ENCODE assay signal across 9 cellular contexts in genomic region chr19:16330811-16331690, GRCh38. TPM values are rescaled to one million over a fixed set of nuclear protein-coding genes. Genes with fewer than 3 reads are reported as not detected.
DNase-seq lines count a peak whose midpoint lies in the region; ATAC-seq lines count a peak whose summit lies in the region.
"Had no signal": no experiment of that assay in that cellular context is flagged by ENCODE, and none has a peak within 500 bp of the region (broad histone marks: within the 10 kb centered on the region; RNA-seq: fewer than 3 reads in every experiment).

No MANE protein-coding gene starts in this region.

- H3K4me1 Mint-ChIP-seq in activated T-cell treated with anti-CD3 and anti-CD28 coated beads, Interleukin-2, amount 50 U/mL, for 24 hours (ENCODE audit: low read depth), result peaks cover 65% of the 10 kb centered on the region
- H3K4me1 Mint-ChIP-seq in T-helper 17 cell, result peaks cover 36% of the 10 kb centered on the region

- no peak for ATAC-seq in T-helper 17 cell
- ATAC-seq in GM19395 (IDR thresholded peaks at IDR 0.05; ENCODE audit: unreplicated experiment), result no peak

- H3K9me3 Mint-ChIP-seq in activated T-cell treated with anti-CD3 and anti-CD28 coated beads, Interleukin-2, amount 50 U/mL, for 24 hours, result no peaks in the 10 kb centered on the region
- H3K9me3 Mint-ChIP-seq: neural progenitor cell had no signal

- DNase-seq in activated T-cell treated with anti-CD3 and anti-CD28 coated beads, Interleukin-2, amount 50 U/mL, for 24 hours, result no peak
- no peak for DNase-seq in activated T-cell treated with anti-CD3 and anti-CD28 coated beads, Interleukin-2, amount 50 U/mL, for 1 hour
- no peak for DNase-seq in T-helper 17 cell
- no peak for DNase-seq in epithelial cell of prostate (ENCODE audit: low read depth, low spot score)
- DNase-seq in stimulated activated naive CD4-positive, alpha-beta T cell (lab: John Stamatoyannopoulos, UW), result peak; percentile 30 to 68 (median 53)
- no peak for DNase-seq in NCI-H446 (lab: John Stamatoyannopoulos, UW)
- no peak for DNase-seq in DMS 273 treated with DMSO at 0.1 percent for 48 hours (lab: John Stamatoyannopoulos, UW)

- H3K4me3 Mint-ChIP-seq in activated T-cell treated with anti-CD3 and anti-CD28 coated beads, Interleukin-2, amount 50 U/mL, for 24 hours, result peak overlapping the region; percentile 23
- peak overlapping the region; percentile 96 for H3K4me3 Mint-ChIP-seq in T-helper 17 cell
- H3K4me3 Mint-ChIP-seq: neural progenitor cell had no signal

- peaks cover 18% of the 10 kb centered on the region for H3K27me3 Mint-ChIP-seq in activated T-cell treated with anti-CD3 and anti-CD28 coated beads, Interleukin-2, amount 50 U/mL, for 24 hours
- no peaks in the 10 kb centered on the region for H3K27me3 Mint-ChIP-seq in T-helper 17 cell

- peak overlapping the region; percentile 38 for H3K27ac ChIP-seq in epithelial cell of prostate
- H3K27ac ChIP-seq: neural progenitor cell had no signal

- no peaks in the 10 kb centered on the region for H3K9me3 ChIP-seq in T-helper 17 cell (ENCODE audit: control insufficient read depth, low read length, poor library complexity, severe bottlenecking)

- peaks cover 6% of the 10 kb centered on the region for H3K36me3 Mint-ChIP-seq in activated T-cell treated with anti-CD3 and anti-CD28 coated beads, Interleukin-2, amount 50 U/mL, for 24 hours (ENCODE audit: low read depth)
- peaks cover 11% of the 10 kb centered on the region for H3K36me3 Mint-ChIP-seq in T-helper 17 cell (ENCODE audit: low read depth)
- H3K36me3 Mint-ChIP-seq: neural progenitor cell had no signal

- peak overlapping the region; percentile 63 for H3K27ac Mint-ChIP-seq in activated T-cell treated with anti-CD3 and anti-CD28 coated beads, Interleukin-2, amount 50 U/mL, for 24 hours
- peak overlapping the region; percentile 97 for H3K27ac Mint-ChIP-seq in T-helper 17 cell
- H3K27ac Mint-ChIP-seq: neural progenitor cell had no signal

RNA-seq across cellular contexts. Expression of gene KLF2, which starts 6.4 kb away (rescaled TPM):
- 100 to 1,000 TPM; 465 to 578 TPM for total RNA-seq in T-helper 17 cell

Comparison
In these comparisons a context has a peak if more than half of its experiments do, and no peak if none do; other contexts are left out.
1. DNase-seq: peak in stimulated activated naive CD4-positive, alpha-beta T cell (6 of 6); none in activated T-cell treated with anti-CD3 and anti-CD28 coated beads, Interleukin-2, amount 50 U/mL, for 24 hours (single experiment), activated T-cell treated with anti-CD3 and anti-CD28 coated beads, Interleukin-2, amount 50 U/mL, for 1 hour (single experiment), T-helper 17 cell (0 of 3), epithelial cell of prostate (single experiment), NCI-H446 (0 of 2) and DMS 273 treated with DMSO at 0.1 percent for 48 hours (single experiment).